13 cellular contexts compared by ENCODE assay signal in genomic region chr12:95220190-95220589, GRCh38. TPM values are rescaled to one million over a fixed set of nuclear protein-coding genes. Genes with fewer than 3 reads are reported as not detected.
A peak's percentile ranks its signal among the peaks of the same experiment; 100 is the strongest.
DNase-seq lines count a peak whose midpoint lies in the region; ATAC-seq and TF ChIP-seq lines count a peak whose summit lies in the region.
"Had no signal": no experiment of that assay in that cellular context is flagged by ENCODE, and none has a peak within 500 bp of the region (broad histone marks: within the 10 kb centered on the region; RNA-seq: fewer than 3 reads in every experiment).

No MANE protein-coding gene starts in this region.

- H2AFZ ChIP-seq in DND-41 (ENCODE audit: low read depth, low read length) (no peak overlapping the region), Karpas-422 (ENCODE audit: low read length) (no peak overlapping the region)

- H3K9me3 Mint-ChIP-seq in MCF 10A (ENCODE audit: unreplicated experiment): no peaks in the 10 kb centered on the region
- H3K9me3 Mint-ChIP-seq in nephron progenitor cell: peaks cover 3% of the 10 kb centered on the region

- H3K4me2 ChIP-seq in DND-41 (ENCODE audit: insufficient read depth, low read length) (peak overlapping the region; percentile 71), Karpas-422 (ENCODE audit: low read depth, low read length, poor library complexity, severe bottlenecking) (peak overlapping the region; percentile 91)

- no peaks in the 10 kb centered on the region for H3K9me2 ChIP-seq in Karpas-422 (replicated peaks; ENCODE audit: insufficient read depth, low read length)

- DNase-seq in DND-41: no peak
- DNase-seq in Karpas-422: no peak
- DNase-seq in MCF 10A (ENCODE audit: unreplicated experiment): no peak
- no peak for DNase-seq in nephron progenitor cell
- no peak for DNase-seq in AML-193 (lab: John Stamatoyannopoulos, UW)
- DNase-seq in NCI-H774 (lab: John Stamatoyannopoulos, UW): no peak
- DNase-seq in T1000 (lab: John Stamatoyannopoulos, UW): no peak
- DNase-seq: MV-4-11, NCI-H345, testis, WERI-Rb-1 had no signal

- H3K9ac ChIP-seq in DND-41 (ENCODE audit: low read depth, low read length) (no peak overlapping the region), Karpas-422 (ENCODE audit: low read length) (peak overlapping the region; percentile 86)

- H3K36me3 Mint-ChIP-seq in MCF 10A (ENCODE audit: insufficient read depth, unreplicated experiment) (peaks cover 12% of the 10 kb centered on the region), nephron progenitor cell (ENCODE audit: low read depth) (peaks cover 37% of the 10 kb centered on the region)

- H3K36me3 ChIP-seq in DND-41 (ENCODE audit: insufficient read depth, low read length): peaks cover 15% of the 10 kb centered on the region
- peaks cover 21% of the 10 kb centered on the region; the same call in 1 of the 2 replicates for H3K36me3 ChIP-seq in Karpas-422 (ENCODE audit: insufficient read depth, low read length)

- BruUV-seq in MCF 10A (replicated peaks; lab: Mats Ljungman, UMichigan): no TSS peak

- ATAC-seq in DND-41 (ENCODE audit: insufficient read depth, low read depth) (no peak), GM18867 (IDR thresholded peaks at IDR 0.05; ENCODE audit: unreplicated experiment) (no peak)

- H3K4me1 Mint-ChIP-seq in MCF 10A (ENCODE audit: insufficient read depth, unreplicated experiment): peaks cover 21% of the 10 kb centered on the region
- H3K4me1 Mint-ChIP-seq in nephron progenitor cell: peaks cover 40% of the 10 kb centered on the region

- H3K27me3 Mint-ChIP-seq in MCF 10A (ENCODE audit: insufficient read depth, unreplicated experiment): no peaks in the 10 kb centered on the region
- H3K27me3 Mint-ChIP-seq in nephron progenitor cell (ENCODE audit: low read depth, poor library complexity): no peaks in the 10 kb centered on the region

- H3K4me3 Mint-ChIP-seq in MCF 10A (ENCODE audit: unreplicated experiment) (peak overlapping the region; percentile 84), nephron progenitor cell (peak overlapping the region; percentile 72)

- no peak for TF ChIP-seq CTCF in DND-41 (IDR thresholded peaks at IDR 0.05; ENCODE audit: borderline replicate concordance, extremely low read depth, low read length, poor library complexity, severe bottlenecking)
- no peak for TF ChIP-seq CTCF in MCF 10A (IDR thresholded peaks at IDR 0.05; ENCODE audit: unreplicated experiment)
- TF ChIP-seq CTCF in nephron progenitor cell (IDR thresholded peaks at IDR 0.05): no peak

- H3K27ac ChIP-seq in DND-41 (ENCODE audit: low read length) (no peak overlapping the region), Karpas-422 (ENCODE audit: low read length) (peak overlapping the region; percentile 95)
- H3K27ac ChIP-seq: HL-60, testis, WERI-Rb-1 had no signal

- H3K27ac Mint-ChIP-seq in MCF 10A (ENCODE audit: low read depth, unreplicated experiment) (peak overlapping the region; percentile 90), nephron progenitor cell (no peak overlapping the region)

- intact Hi-C loops in MCF 10A (cut with micrococcal nuclease): no loop called here

- H3K4me1 ChIP-seq in DND-41 (ENCODE audit: insufficient read depth, low read length): peaks cover 39% of the 10 kb centered on the region
- peaks cover 62% of the 10 kb centered on the region for H3K4me1 ChIP-seq in Karpas-422 (ENCODE audit: low read length)

- CTCF ChIA-PET in MCF 10A (lab: Yijun Ruan, JAX): interaction anchor here (0.6 to 1.3 kb wide), 2 partner anchors 51 to 103 kb away, joined by 4 to 5 read pairs; no protein-coding TSS in a partner anchor

- H3K4me3 ChIP-seq in DND-41 (ENCODE audit: low read depth in 1 of 2, low read length in 2 of 2) (0 out of 4 replicates have a peak overlapping the region, but pooled peaks of 1 of the 2 experiments have one; percentile 0), Karpas-422 (ENCODE audit: low read length) (peak overlapping the region; percentile 77)
- H3K4me3 ChIP-seq: testis had no signal

- H3K79me2 ChIP-seq in DND-41 (ENCODE audit: insufficient read depth, low read length) (peaks cover 76% of the 10 kb centered on the region), Karpas-422 (ENCODE audit: low read length) (peaks cover 94% of the 10 kb centered on the region)

- H4K20me1 ChIP-seq in DND-41 (ENCODE audit: insufficient read depth, low read length) (peaks cover 34% of the 10 kb centered on the region; the same call in 1 of the 2 replicates), Karpas-422 (ENCODE audit: insufficient read depth, low read depth, low read length) (no peaks in the 10 kb centered on the region)

- H3K9me3 ChIP-seq in DND-41 (ENCODE audit: insufficient read depth, low read length, severe bottlenecking): no peaks in the 10 kb centered on the region
- H3K9me3 ChIP-seq in Karpas-422 (ENCODE audit: low read length): no peaks in the 10 kb centered on the region
- H3K9me3 ChIP-seq: testis had no signal

- POLR2A ChIA-PET in MCF 10A (lab: Yijun Ruan, JAX): interaction anchor here (0.9 to 21.4 kb wide), 7 partner anchors 10 to 315 kb away, joined by 3 to 1056 read pairs (median 13); partner anchors contain the start of gene METAP2

- H3K27me3 ChIP-seq in DND-41 (ENCODE audit: insufficient read depth, low read length, poor library complexity): no peaks in the 10 kb centered on the region
- H3K27me3 ChIP-seq in Karpas-422 (ENCODE audit: low read length): no peaks in the 10 kb centered on the region
- H3K27me3 ChIP-seq: testis had no signal

RNA-seq across cellular contexts. Expression of gene VEZT, which starts 2.6 kb away (rescaled TPM):
- 85.9 and 169 TPM in 2 replicates for total RNA-seq in Karpas-422 (2014; rRNA removed; shearing (Covaris generic); ENCODE audit: low replicate concordance)
- total RNA-seq in MCF 10A (2022): 88.1 and 107 TPM in 2 replicates

RNA-seq across cellular contexts. Expression of gene FGD6, which starts 2.9 kb away (rescaled TPM):
- total RNA-seq in Karpas-422 (2014; rRNA removed; shearing (Covaris generic); ENCODE audit: low replicate concordance): 42.2 and 42.5 TPM in 2 replicates
- 17.2 and 25.1 TPM in 2 replicates for total RNA-seq in MCF 10A (2022)
